In genomic region chr5:138178516-138179276, GRCh38 we compare ENCODE assay signal across 1 cellular context.
TF ChIP-seq lines count a peak whose summit lies in the region.

BRD8 (minus strand) TSS chr5:138178630; CDS start chr5:138178614, 16 bp downstream.
KIF20A (plus strand) TSS chr5:138179112; CDS start chr5:138179681, 569 bp downstream.

TF ChIP-seq in HepG2, 621 proteins besides CTCF, POLR2A, EP300 and RAD21 (continued from another document and continues in another):
- TF ChIP-seq IRF9 (CRISPR knock-in tag; IDR thresholded peaks at IDR 0.05; ENCODE audit: borderline replicate concordance) (peak; percentile 67; the same call in 1 of the 2 replicates), ZNF101 (CRISPR knock-in tag; IDR thresholded peaks at IDR 0.05; ENCODE audit: borderline replicate concordance, low read depth) (no peak), MAF1 (CRISPR knock-in tag; IDR thresholded peaks at IDR 0.05; ENCODE audit: borderline replicate concordance) (no peak), MEIS2 (CRISPR knock-in tag; IDR thresholded peaks at IDR 0.05) (0 out of 2 replicates have a peak, but pooled peaks have one; percentile 56), NFAT5 (CRISPR knock-in tag; IDR thresholded peaks at IDR 0.05) (no peak), CCDC6 (CRISPR knock-in tag; IDR thresholded peaks at IDR 0.05) (peak; percentile 93), RAD51 (IDR thresholded peaks at IDR 0.05; ENCODE audit: borderline replicate concordance) (no peak), ZNF576 (CRISPR knock-in tag; IDR thresholded peaks at IDR 0.05) (no peak), E2F5 (CRISPR knock-in tag; conservative IDR thresholded peaks at IDR 0.05) (peak; percentile 95), GZF1 (CRISPR knock-in tag; IDR thresholded peaks at IDR 0.05) (0 out of 2 replicates have a peak, but pooled peaks have one; percentile 33), ZNF563 (CRISPR knock-in tag; IDR thresholded peaks at IDR 0.05) (0 out of 2 replicates have a peak, but pooled peaks have one; percentile 9), ZNF766 (CRISPR knock-in tag; IDR thresholded peaks at IDR 0.05; ENCODE audit: borderline replicate concordance) (0 out of 2 replicates have a peak, but pooled peaks have one; percentile 54), NCOA5 (CRISPR knock-in tag; IDR thresholded peaks at IDR 0.05) (no peak), RBAK (CRISPR knock-in tag; IDR thresholded peaks at IDR 0.05) (no peak), ZNF557 (CRISPR knock-in tag; IDR thresholded peaks at IDR 0.05) (peak; percentile 26; the same call in 1 of the 2 replicates), ZBTB40 (IDR thresholded peaks at IDR 0.05) (no peak), ZBTB40 (CRISPR knock-in tag; IDR thresholded peaks at IDR 0.05) (peak; percentile 32; the same call in 1 of the 2 replicates), ZNF746 (CRISPR knock-in tag; IDR thresholded peaks at IDR 0.05) (no peak), KDM5B (CRISPR knock-in tag; IDR thresholded peaks at IDR 0.05; ENCODE audit: borderline replicate concordance) (peak; percentile 45; the same call in 1 of the 2 replicates), BORCS8-MEF2B (CRISPR knock-in tag; IDR thresholded peaks at IDR 0.05) (peak; percentile 56; the same call in 1 of the 2 replicates), ZFP62 (CRISPR knock-in tag; IDR thresholded peaks at IDR 0.05) (no peak), JARID2 (CRISPR knock-in tag; IDR thresholded peaks at IDR 0.05; ENCODE audit: insufficient replicate concordance) (peak; percentile 10), FOXA1 (IDR thresholded peaks at IDR 0.05) (no peak), FOXA1 (CRISPR knock-in tag; IDR thresholded peaks at IDR 0.05) (peak; percentile 28; the same call in 1 of the 2 replicates), PTBP1 (IDR thresholded peaks at IDR 0.05; ENCODE audit: low read depth, low read length, poor library complexity, severe bottlenecking) (no peak), UBTF (CRISPR knock-in tag; IDR thresholded peaks at IDR 0.05) (0 out of 2 replicates have a peak, but pooled peaks have one; percentile 35), ZNF574 (CRISPR knock-in tag; IDR thresholded peaks at IDR 0.05) (peak; percentile 87), NFE2L2 (IDR thresholded peaks at IDR 0.05; ENCODE audit: low read length) (no peak), ZNF556 (CRISPR knock-in tag; IDR thresholded peaks at IDR 0.05; ENCODE audit: borderline replicate concordance) (peak; percentile 82; the same call in 1 of the 2 replicates), NR2F1 (CRISPR knock-in tag; IDR thresholded peaks at IDR 0.05) (0 out of 4 replicates have a peak, but pooled peaks of 1 of the 2 experiments have one; percentile 10), DPF2 (CRISPR knock-in tag; IDR thresholded peaks at IDR 0.05; ENCODE audit: borderline replicate concordance, low read depth) (no peak), ZNF329 (CRISPR knock-in tag; IDR thresholded peaks at IDR 0.05; ENCODE audit: low read depth) (no peak), ZNF513 (CRISPR knock-in tag; conservative IDR thresholded peaks at IDR 0.05) (no peak), KMT2A (CRISPR knock-in tag; IDR thresholded peaks at IDR 0.05) (peak; percentile 54; the same call in 1 of the 2 replicates)
